13 cellular contexts compared by ENCODE assay signal in genomic region chr13:114341003-114341777, GRCh38.
"Had no signal": no experiment of that assay in that cellular context is flagged by ENCODE, and none has a peak within 500 bp of the region (broad histone marks: within the 10 kb centered on the region; RNA-seq: fewer than 3 reads in every experiment).

No MANE protein-coding gene starts in this region.

- H3K27ac ChIP-seq: testis had no signal

- H3K9me3 Mint-ChIP-seq: activated CD4-positive, alpha-beta T cell treated with anti-CD3 and anti-CD28 coated beads, Interleukin-2, amount 10 ng/mL, durations not matched to agents 7 days and 5 days; activated naive CD8-positive, alpha-beta T cell treated with anti-CD3 and anti-CD28 coated beads for 36 hours; activated T-helper 1 cell treated with anti-CD3 and anti-CD28 coated beads, Interleukin-12 subunit alpha, Interleukin-12 subunit beta, Interleukin-2, Interleukin-4 antibody, amounts not matched to agents 30 ng/mL and 10 ng/mL and 1 ng/mL, durations not matched to agents 14 hours and 24 hours and 36 hours; naive thymus-derived CD8-positive, alpha-beta T cell; stimulated activated naive CD8-positive, alpha-beta T cell treated with anti-CD3 and anti-CD28 coated beads, Interleukin-15, Interleukin-2, amounts not matched to agents 100 ng/mL and 50 ng/mL, for 24 hours had no signal

- H3K27ac Mint-ChIP-seq: activated CD4-positive, alpha-beta T cell treated with anti-CD3 and anti-CD28 coated beads, Interleukin-2, amount 10 ng/mL, durations not matched to agents 7 days and 5 days; activated T-helper 1 cell treated with anti-CD3 and anti-CD28 coated beads, Interleukin-12 subunit alpha, Interleukin-12 subunit beta, Interleukin-2, Interleukin-4 antibody, amounts not matched to agents 30 ng/mL and 10 ng/mL and 1 ng/mL, durations not matched to agents 14 hours and 24 hours and 36 hours; brain; naive thymus-derived CD8-positive, alpha-beta T cell had no signal

- H3K4me1 ChIP-seq: testis had no signal

- H3K4me3 Mint-ChIP-seq: activated CD4-positive, alpha-beta T cell treated with anti-CD3 and anti-CD28 coated beads, Interleukin-2, amount 10 ng/mL, durations not matched to agents 7 days and 5 days; activated naive CD8-positive, alpha-beta T cell treated with anti-CD3 and anti-CD28 coated beads for 36 hours; brain; stimulated activated naive CD8-positive, alpha-beta T cell treated with anti-CD3 and anti-CD28 coated beads, Interleukin-15, Interleukin-2, amounts not matched to agents 100 ng/mL and 50 ng/mL, for 24 hours had no signal

- ATAC-seq: naive thymus-derived CD8-positive, alpha-beta T cell; sciatic nerve had no signal

- H3K27me3 ChIP-seq: testis had no signal

- H3K36me3 Mint-ChIP-seq: activated naive CD8-positive, alpha-beta T cell treated with anti-CD3 and anti-CD28 coated beads for 36 hours; brain; naive thymus-derived CD8-positive, alpha-beta T cell had no signal

- H3K4me3 ChIP-seq: testis had no signal

- DNase-seq: activated CD4-positive, alpha-beta T cell treated with anti-CD3 and anti-CD28 coated beads, Interleukin-2, amount 10 ng/mL, durations not matched to agents 7 days and 5 days; activated naive CD8-positive, alpha-beta T cell treated with anti-CD3 and anti-CD28 coated beads for 36 hours; cortex of kidney; effector CD4-positive, alpha-beta T cell; foreskin fibroblast; hippocampal formation; mesenchymal stem cell; naive thymus-derived CD8-positive, alpha-beta T cell; testis had no signal

- H3K9me3 ChIP-seq: testis had no signal
